Comparison of ENCODE assay signal across 1 cellular context in genomic region chr15:63793046-63793483, GRCh38.
TF ChIP-seq lines count a peak whose summit lies in the region.

No MANE protein-coding gene starts in this region.

TF ChIP-seq in K562, 482 proteins besides CTCF, POLR2A, EP300 and RAD21 (continued from another document and continues in another):
- TF ChIP-seq, protein P1, sequence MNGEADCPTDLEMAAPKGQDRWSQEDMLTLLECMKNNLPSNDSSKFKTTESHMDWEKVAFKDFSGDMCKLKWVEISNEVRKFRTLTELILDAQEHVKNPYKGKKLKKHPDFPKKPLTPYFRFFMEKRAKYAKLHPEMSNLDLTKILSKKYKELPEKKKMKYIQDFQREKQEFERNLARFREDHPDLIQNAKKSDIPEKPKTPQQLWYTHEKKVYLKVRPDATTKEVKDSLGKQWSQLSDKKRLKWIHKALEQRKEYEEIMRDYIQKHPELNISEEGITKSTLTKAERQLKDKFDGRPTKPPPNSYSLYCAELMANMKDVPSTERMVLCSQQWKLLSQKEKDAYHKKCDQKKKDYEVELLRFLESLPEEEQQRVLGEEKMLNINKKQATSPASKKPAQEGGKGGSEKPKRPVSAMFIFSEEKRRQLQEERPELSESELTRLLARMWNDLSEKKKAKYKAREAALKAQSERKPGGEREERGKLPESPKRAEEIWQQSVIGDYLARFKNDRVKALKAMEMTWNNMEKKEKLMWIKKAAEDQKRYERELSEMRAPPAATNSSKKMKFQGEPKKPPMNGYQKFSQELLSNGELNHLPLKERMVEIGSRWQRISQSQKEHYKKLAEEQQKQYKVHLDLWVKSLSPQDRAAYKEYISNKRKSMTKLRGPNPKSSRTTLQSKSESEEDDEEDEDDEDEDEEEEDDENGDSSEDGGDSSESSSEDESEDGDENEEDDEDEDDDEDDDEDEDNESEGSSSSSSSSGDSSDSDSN (IDR thresholded peaks at IDR 0.05; ENCODE audit: borderline replicate concordance in 1 of 2, low read depth in 2 of 2, low read length in 2 of 2), result no peak
- peak; percentile 87 for TF ChIP-seq ATF4 (CRISPR knock-in tag; IDR thresholded peaks at IDR 0.05)
- peak; percentile 95 for TF ChIP-seq KLF6 (CRISPR knock-in tag; IDR thresholded peaks at IDR 0.05; ENCODE audit: borderline replicate concordance)
- TF ChIP-seq GATA2 (CRISPR knock-in tag; IDR thresholded peaks at IDR 0.05), result no peak
- no peak for TF ChIP-seq TCF7 (IDR thresholded peaks at IDR 0.05; ENCODE audit: borderline replicate concordance)
- TF ChIP-seq, protein P2, sequence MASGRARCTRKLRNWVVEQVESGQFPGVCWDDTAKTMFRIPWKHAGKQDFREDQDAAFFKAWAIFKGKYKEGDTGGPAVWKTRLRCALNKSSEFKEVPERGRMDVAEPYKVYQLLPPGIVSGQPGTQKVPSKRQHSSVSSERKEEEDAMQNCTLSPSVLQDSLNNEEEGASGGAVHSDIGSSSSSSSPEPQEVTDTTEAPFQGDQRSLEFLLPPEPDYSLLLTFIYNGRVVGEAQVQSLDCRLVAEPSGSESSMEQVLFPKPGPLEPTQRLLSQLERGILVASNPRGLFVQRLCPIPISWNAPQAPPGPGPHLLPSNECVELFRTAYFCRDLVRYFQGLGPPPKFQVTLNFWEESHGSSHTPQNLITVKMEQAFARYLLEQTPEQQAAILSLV (tag; IDR thresholded peaks at IDR 0.05), result peak; percentile 98
- TF ChIP-seq ZNF431 (CRISPR knock-in tag; IDR thresholded peaks at IDR 0.05), result no peak
- no peak for TF ChIP-seq PTBP1 (IDR thresholded peaks at IDR 0.05; ENCODE audit: low read depth, low read length)
- TF ChIP-seq, protein P3, sequence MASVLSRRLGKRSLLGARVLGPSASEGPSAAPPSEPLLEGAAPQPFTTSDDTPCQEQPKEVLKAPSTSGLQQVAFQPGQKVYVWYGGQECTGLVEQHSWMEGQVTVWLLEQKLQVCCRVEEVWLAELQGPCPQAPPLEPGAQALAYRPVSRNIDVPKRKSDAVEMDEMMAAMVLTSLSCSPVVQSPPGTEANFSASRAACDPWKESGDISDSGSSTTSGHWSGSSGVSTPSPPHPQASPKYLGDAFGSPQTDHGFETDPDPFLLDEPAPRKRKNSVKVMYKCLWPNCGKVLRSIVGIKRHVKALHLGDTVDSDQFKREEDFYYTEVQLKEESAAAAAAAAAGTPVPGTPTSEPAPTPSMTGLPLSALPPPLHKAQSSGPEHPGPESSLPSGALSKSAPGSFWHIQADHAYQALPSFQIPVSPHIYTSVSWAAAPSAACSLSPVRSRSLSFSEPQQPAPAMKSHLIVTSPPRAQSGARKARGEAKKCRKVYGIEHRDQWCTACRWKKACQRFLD (CRISPR knock-in tag; IDR thresholded peaks at IDR 0.05), result peak; percentile 100
- peak; percentile 76 for TF ChIP-seq ELF2 (CRISPR knock-in tag; IDR thresholded peaks at IDR 0.05)
- TF ChIP-seq TEAD2 (tag; IDR thresholded peaks at IDR 0.05), result peak; percentile 94
- TF ChIP-seq SETDB1 (IDR thresholded peaks at IDR 0.05; ENCODE audit: low read length), result no peak
- peak in 1 of 2 experiments; percentile 93; a peak in 2 of 4 replicates for TF ChIP-seq MAZ (CRISPR knock-in tag; conservative IDR thresholded peaks at IDR 0.05 in 1 of 2, IDR thresholded peaks at IDR 0.05 in 1 of 2)
- TF ChIP-seq ZNF551 (CRISPR knock-in tag; IDR thresholded peaks at IDR 0.05), result no peak
- no peak for TF ChIP-seq ZNF436 (CRISPR knock-in tag; IDR thresholded peaks at IDR 0.05)
- TF ChIP-seq, protein P4, sequence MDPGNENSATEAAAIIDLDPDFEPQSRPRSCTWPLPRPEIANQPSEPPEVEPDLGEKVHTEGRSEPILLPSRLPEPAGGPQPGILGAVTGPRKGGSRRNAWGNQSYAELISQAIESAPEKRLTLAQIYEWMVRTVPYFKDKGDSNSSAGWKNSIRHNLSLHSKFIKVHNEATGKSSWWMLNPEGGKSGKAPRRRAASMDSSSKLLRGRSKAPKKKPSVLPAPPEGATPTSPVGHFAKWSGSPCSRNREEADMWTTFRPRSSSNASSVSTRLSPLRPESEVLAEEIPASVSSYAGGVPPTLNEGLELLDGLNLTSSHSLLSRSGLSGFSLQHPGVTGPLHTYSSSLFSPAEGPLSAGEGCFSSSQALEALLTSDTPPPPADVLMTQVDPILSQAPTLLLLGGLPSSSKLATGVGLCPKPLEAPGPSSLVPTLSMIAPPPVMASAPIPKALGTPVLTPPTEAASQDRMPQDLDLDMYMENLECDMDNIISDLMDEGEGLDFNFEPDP (CRISPR knock-in tag; IDR thresholded peaks at IDR 0.05), result peak; percentile 97
- TF ChIP-seq ZKSCAN8 (CRISPR knock-in tag; IDR thresholded peaks at IDR 0.05), result peak; percentile 95
- TF ChIP-seq ZNF354B (CRISPR knock-in tag; IDR thresholded peaks at IDR 0.05), result peak; percentile 81
- peak; percentile 70; the same call in 1 of the 2 replicates for TF ChIP-seq HMG20A (CRISPR knock-in tag; conservative IDR thresholded peaks at IDR 0.05)
- no peak for TF ChIP-seq BCOR (IDR thresholded peaks at IDR 0.05)
- no peak for TF ChIP-seq HDAC1 (IDR thresholded peaks at IDR 0.05)
- TF ChIP-seq ZFP1 (CRISPR knock-in tag; IDR thresholded peaks at IDR 0.05), result peak; percentile 81
- peak; percentile 57 for TF ChIP-seq NFIX (CRISPR knock-in tag; IDR thresholded peaks at IDR 0.05; ENCODE audit: low read depth)
- TF ChIP-seq ZNF124 (CRISPR knock-in tag; IDR thresholded peaks at IDR 0.05), result no peak
- no peak for TF ChIP-seq FOXJ2 (tag; IDR thresholded peaks at IDR 0.05)
- TF ChIP-seq FIP1L1 (IDR thresholded peaks at IDR 0.05; ENCODE audit: low read depth, low read length, poor library complexity, severe bottlenecking), result no peak
- TF ChIP-seq MLLT1 (IDR thresholded peaks at IDR 0.05), result no peak
- TF ChIP-seq RUNX1 (IDR thresholded peaks at IDR 0.05; ENCODE audit: low read depth), result no peak
- TF ChIP-seq TAF1 (IDR thresholded peaks at IDR 0.05; ENCODE audit: control insufficient read depth, extremely low read depth, insufficient read depth, low read length, severe bottlenecking), result no peak
- no peak for TF ChIP-seq POU5F1 (IDR thresholded peaks at IDR 0.05; ENCODE audit: borderline replicate concordance, low read depth, low read length, partially characterized antibody)
- no peak for TF ChIP-seq MTA1 (IDR thresholded peaks at IDR 0.05; ENCODE audit: borderline replicate concordance)
- no peak for TF ChIP-seq HDAC2 (IDR thresholded peaks at IDR 0.05)
- 0 out of 2 replicates have a peak, but pooled peaks have one; percentile 45 for TF ChIP-seq PHTF2 (CRISPR knock-in tag; IDR thresholded peaks at IDR 0.05)
- TF ChIP-seq POLR2H (tag; IDR thresholded peaks at IDR 0.05; ENCODE audit: low read depth), result no peak
- TF ChIP-seq RHOXF2B (CRISPR knock-in tag; conservative IDR thresholded peaks at IDR 0.05), result peak; percentile 70; the same call in 1 of the 2 replicates
- no peak for TF ChIP-seq MYBL2 (IDR thresholded peaks at IDR 0.05; ENCODE audit: low read depth)
- no peak for TF ChIP-seq MYBL2 (CRISPR knock-in tag; IDR thresholded peaks at IDR 0.05; ENCODE audit: borderline replicate concordance)
- TF ChIP-seq, protein P5, sequence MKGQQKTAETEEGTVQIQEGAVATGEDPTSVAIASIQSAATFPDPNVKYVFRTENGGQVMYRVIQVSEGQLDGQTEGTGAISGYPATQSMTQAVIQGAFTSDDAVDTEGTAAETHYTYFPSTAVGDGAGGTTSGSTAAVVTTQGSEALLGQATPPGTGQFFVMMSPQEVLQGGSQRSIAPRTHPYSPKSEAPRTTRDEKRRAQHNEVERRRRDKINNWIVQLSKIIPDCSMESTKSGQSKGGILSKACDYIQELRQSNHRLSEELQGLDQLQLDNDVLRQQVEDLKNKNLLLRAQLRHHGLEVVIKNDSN (CRISPR knock-in tag; IDR thresholded peaks at IDR 0.05), result no peak
- TF ChIP-seq, protein P6, sequence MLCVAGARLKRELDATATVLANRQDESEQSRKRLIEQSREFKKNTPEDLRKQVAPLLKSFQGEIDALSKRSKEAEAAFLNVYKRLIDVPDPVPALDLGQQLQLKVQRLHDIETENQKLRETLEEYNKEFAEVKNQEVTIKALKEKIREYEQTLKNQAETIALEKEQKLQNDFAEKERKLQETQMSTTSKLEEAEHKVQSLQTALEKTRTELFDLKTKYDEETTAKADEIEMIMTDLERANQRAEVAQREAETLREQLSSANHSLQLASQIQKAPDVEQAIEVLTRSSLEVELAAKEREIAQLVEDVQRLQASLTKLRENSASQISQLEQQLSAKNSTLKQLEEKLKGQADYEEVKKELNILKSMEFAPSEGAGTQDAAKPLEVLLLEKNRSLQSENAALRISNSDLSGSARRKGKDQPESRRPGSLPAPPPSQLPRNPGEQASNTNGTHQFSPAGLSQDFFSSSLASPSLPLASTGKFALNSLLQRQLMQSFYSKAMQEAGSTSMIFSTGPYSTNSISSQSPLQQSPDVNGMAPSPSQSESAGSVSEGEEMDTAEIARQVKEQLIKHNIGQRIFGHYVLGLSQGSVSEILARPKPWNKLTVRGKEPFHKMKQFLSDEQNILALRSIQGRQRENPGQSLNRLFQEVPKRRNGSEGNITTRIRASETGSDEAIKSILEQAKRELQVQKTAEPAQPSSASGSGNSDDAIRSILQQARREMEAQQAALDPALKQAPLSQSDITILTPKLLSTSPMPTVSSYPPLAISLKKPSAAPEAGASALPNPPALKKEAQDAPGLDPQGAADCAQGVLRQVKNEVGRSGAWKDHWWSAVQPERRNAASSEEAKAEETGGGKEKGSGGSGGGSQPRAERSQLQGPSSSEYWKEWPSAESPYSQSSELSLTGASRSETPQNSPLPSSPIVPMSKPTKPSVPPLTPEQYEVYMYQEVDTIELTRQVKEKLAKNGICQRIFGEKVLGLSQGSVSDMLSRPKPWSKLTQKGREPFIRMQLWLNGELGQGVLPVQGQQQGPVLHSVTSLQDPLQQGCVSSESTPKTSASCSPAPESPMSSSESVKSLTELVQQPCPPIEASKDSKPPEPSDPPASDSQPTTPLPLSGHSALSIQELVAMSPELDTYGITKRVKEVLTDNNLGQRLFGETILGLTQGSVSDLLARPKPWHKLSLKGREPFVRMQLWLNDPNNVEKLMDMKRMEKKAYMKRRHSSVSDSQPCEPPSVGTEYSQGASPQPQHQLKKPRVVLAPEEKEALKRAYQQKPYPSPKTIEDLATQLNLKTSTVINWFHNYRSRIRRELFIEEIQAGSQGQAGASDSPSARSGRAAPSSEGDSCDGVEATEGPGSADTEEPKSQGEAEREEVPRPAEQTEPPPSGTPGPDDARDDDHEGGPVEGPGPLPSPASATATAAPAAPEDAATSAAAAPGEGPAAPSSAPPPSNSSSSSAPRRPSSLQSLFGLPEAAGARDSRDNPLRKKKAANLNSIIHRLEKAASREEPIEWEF (CRISPR knock-in tag; IDR thresholded peaks at IDR 0.05), result peak; percentile 99
- no peak for TF ChIP-seq ZBTB49 (CRISPR knock-in tag; IDR thresholded peaks at IDR 0.05; ENCODE audit: borderline replicate concordance)
- no peak for TF ChIP-seq GTF2B (IDR thresholded peaks at IDR 0.05; ENCODE audit: extremely low read depth, insufficient read length)
- TF ChIP-seq ZEB2 (IDR thresholded peaks at IDR 0.05), result no peak
- TF ChIP-seq, protein P7, sequence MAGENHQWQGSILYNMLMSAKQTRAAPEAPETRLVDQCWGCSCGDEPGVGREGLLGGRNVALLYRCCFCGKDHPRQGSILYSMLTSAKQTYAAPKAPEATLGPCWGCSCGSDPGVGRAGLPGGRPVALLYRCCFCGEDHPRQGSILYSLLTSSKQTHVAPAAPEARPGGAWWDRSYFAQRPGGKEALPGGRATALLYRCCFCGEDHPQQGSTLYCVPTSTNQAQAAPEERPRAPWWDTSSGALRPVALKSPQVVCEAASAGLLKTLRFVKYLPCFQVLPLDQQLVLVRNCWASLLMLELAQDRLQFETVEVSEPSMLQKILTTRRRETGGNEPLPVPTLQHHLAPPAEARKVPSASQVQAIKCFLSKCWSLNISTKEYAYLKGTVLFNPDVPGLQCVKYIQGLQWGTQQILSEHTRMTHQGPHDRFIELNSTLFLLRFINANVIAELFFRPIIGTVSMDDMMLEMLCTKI (IDR thresholded peaks at IDR 0.05; ENCODE audit: partially characterized antibody), result no peak
- peak; percentile 71 for TF ChIP-seq ZNF699 (CRISPR knock-in tag; IDR thresholded peaks at IDR 0.05; ENCODE audit: insufficient replicate concordance)
- TF ChIP-seq KHSRP (IDR thresholded peaks at IDR 0.05), result no peak
- peak; percentile 98 for TF ChIP-seq GTF2A2 (tag; IDR thresholded peaks at IDR 0.05)
